ENCODE assay signal across 19 cellular contexts in the genomic region with DNA sequence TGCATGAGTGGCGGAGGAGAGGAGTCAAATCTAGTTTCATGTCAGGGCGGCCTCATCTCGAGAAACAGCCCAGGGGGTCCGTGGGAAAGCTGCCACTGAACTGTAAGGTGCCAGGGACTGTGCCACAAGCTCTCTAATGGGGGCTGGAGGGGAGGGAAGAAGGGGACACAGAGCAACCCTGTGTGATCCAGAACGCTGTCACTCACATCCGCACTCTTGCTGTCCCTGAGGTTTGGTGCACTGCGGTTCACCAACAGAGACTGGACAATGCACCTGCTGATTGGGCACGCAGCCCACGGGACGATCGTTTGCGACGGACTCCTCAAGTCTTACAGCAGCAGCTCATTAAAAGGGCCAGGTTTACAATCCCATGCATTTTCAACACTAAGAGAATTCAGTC. TPM values are rescaled to one million over a fixed set of nuclear protein-coding genes. Genes with fewer than 3 reads are reported as not detected.
DNase-seq lines count a peak whose midpoint lies in the region; ATAC-seq and TF ChIP-seq lines count a peak whose summit lies in the region.
"Had no signal": no experiment of that assay in that cellular context is flagged by ENCODE, and none has a peak within 500 bp of the region (broad histone marks: within the 10 kb centered on the region; RNA-seq: fewer than 3 reads in every experiment).

No MANE protein-coding gene starts in this region.

- no peaks in the 10 kb centered on the region for H3K27me3 Mint-ChIP-seq in osteocyte (ENCODE audit: unreplicated experiment)
- H3K27me3 Mint-ChIP-seq: activated naive CD4-positive, alpha-beta T cell treated with anti-CD3 and anti-CD28 coated beads, Interleukin-2, amount 50 U/mL, for 24 hours; CD4-positive, alpha-beta T cell had no signal

- peaks cover 22% of the 10 kb centered on the region for H3K36me3 Mint-ChIP-seq in osteocyte (ENCODE audit: unreplicated experiment)

- peaks cover 5% of the 10 kb centered on the region for H3K36me3 ChIP-seq in cardiac muscle cell
- H3K36me3 ChIP-seq in vagina: peaks cover 0 to 9% of the 10 kb centered on the region in 2 donors

- H3K27me3 ChIP-seq in cardiac muscle cell (no peaks in the 10 kb centered on the region), vagina (no peaks in the 10 kb centered on the region)
- H3K27me3 ChIP-seq: esophagus muscularis mucosa, tibial artery had no signal

- no peaks in the 10 kb centered on the region for H3K4me1 Mint-ChIP-seq in osteocyte (ENCODE audit: unreplicated experiment)

- no peak for TF ChIP-seq POLR2A in vagina (IDR thresholded peaks at IDR 0.05)

- peaks cover 51% of the 10 kb centered on the region for H3K4me1 ChIP-seq in cardiac muscle cell (ENCODE audit: low read depth)
- peaks cover 30% of the 10 kb centered on the region for H3K4me1 ChIP-seq in vagina
- H3K4me1 ChIP-seq: A549 had no signal

- TF ChIP-seq CTCF in cardiac muscle cell (IDR thresholded peaks at IDR 0.05; ENCODE audit: low read depth, low read length) (no peak), coronary artery (IDR thresholded peaks at IDR 0.05) (no peak), osteocyte (IDR thresholded peaks at IDR 0.05) (no peak), vagina (IDR thresholded peaks at IDR 0.05) (no peak)

- H3K4me3 ChIP-seq in cardiac muscle cell (no peak overlapping the region), coronary artery (no peak overlapping the region), vagina (no peak overlapping the region)
- H3K4me3 ChIP-seq: A549, esophagus muscularis mucosa, tibial artery had no signal

- no peak overlapping the region for H3K27ac Mint-ChIP-seq in osteocyte (ENCODE audit: unreplicated experiment)
- H3K27ac Mint-ChIP-seq: CD4-positive, alpha-beta T cell; mesothelial cell of epicardium had no signal

- no peak overlapping the region for H3K4me3 Mint-ChIP-seq in osteocyte (ENCODE audit: unreplicated experiment)
- H3K4me3 Mint-ChIP-seq: activated naive CD4-positive, alpha-beta T cell treated with anti-CD3 and anti-CD28 coated beads, Interleukin-2, amount 50 U/mL, for 24 hours; mesothelial cell of epicardium had no signal

- no peak for ATAC-seq in Right ventricle myocardium superior (ENCODE audit: poor library complexity)
- ATAC-seq: A549, PC-3, SK-N-SH treated with all-trans-retinoic acid at 6 μM for 48 hours had no signal

- H3K9me3 ChIP-seq in cardiac muscle cell (ENCODE audit: low read depth) (no peaks in the 10 kb centered on the region), vagina (no peaks in the 10 kb centered on the region)
- H3K9me3 ChIP-seq: A549, esophagus muscularis mucosa, tibial artery had no signal

- H3K27ac ChIP-seq in cardiac muscle cell (peak overlapping the region; percentile 67), coronary artery (no peak overlapping the region), vagina (peak overlapping the region; percentile 73)
- H3K27ac ChIP-seq: A549, tibial artery had no signal

- DNase-seq in cardiac muscle cell (ENCODE audit: low read depth in 1 of 2, low spot score in 1 of 2) (no peak), Right ventricle myocardium superior (no peak), coronary artery (ENCODE audit: low spot score) (peak; percentile 68), osteocyte (ENCODE audit: extremely low spot score, unreplicated experiment) (peak; percentile 51), vagina (ENCODE audit: extremely low spot score in 2 of 2) (no peak), cerebellar nuclear complex (lab: John Stamatoyannopoulos, UW) (no peak), NCI-H446 treated with DMSO at 0.1 percent for 48 hours (lab: John Stamatoyannopoulos, UW) (no peak), epidermal melanocyte (ENCODE audit: insufficient read length, low spot score) (no peak)
- DNase-seq: NCI-H82; PC-3; stimulated activated CD4-positive, alpha-beta T cell treated with anti-CD3 and anti-CD28 coated beads, Interleukin-4, amount 100 ng/mL, for 4 hours had no signal

- H3K9me3 Mint-ChIP-seq in osteocyte (ENCODE audit: unreplicated experiment): no peaks in the 10 kb centered on the region
- H3K9me3 Mint-ChIP-seq: activated naive CD4-positive, alpha-beta T cell treated with anti-CD3 and anti-CD28 coated beads, Interleukin-2, amount 50 U/mL, for 24 hours; CD4-positive, alpha-beta T cell had no signal

- intact Hi-C loops in Right ventricle myocardium superior (cut with DNase I): no loop called here
- intact Hi-C loops in vagina (cut with DNase I): no loop called here

RNA-seq across cellular contexts. Expression of a gene that starts 47.7 kb away (rescaled TPM):
- total RNA-seq in cardiac muscle cell (0.80 and 1.1 TPM in 2 replicates), Right ventricle myocardium superior (0.08 TPM), osteocyte (5.8 and 6.6 TPM in 2 replicates), vagina (1.2 TPM)
- 1.6 and 1.7 TPM in 2 replicates for polyA plus RNA-seq in cardiac muscle cell
- total RNA-seq: HT-29, PC-3 had no signal

Comparison
In these comparisons a context has a peak if more than half of its experiments do, and no peak if none do; other contexts are left out.
1. DNase-seq: peak in coronary artery (single experiment) and osteocyte (single experiment); none in cardiac muscle cell (0 of 2), Right ventricle myocardium superior (single experiment), vagina (0 of 2), cerebellar nuclear complex (0 of 2), NCI-H446 treated with DMSO at 0.1 percent for 48 hours (single experiment) and epidermal melanocyte (single experiment).
2. H3K27ac ChIP-seq: peak in cardiac muscle cell (single experiment) and vagina (single experiment); none in coronary artery (0 of 2).